In genomic region chr2:27954771-27955384, GRCh38 we compare ENCODE assay signal across 8 cellular contexts.
DNase-seq lines count a peak whose midpoint lies in the region; TF ChIP-seq lines count a peak whose summit lies in the region.

No MANE protein-coding gene starts in this region.

- peaks cover 35% of the 10 kb centered on the region for H3K36me3 Mint-ChIP-seq in activated CD4-positive, alpha-beta memory T cell treated with anti-CD3 and anti-CD28 coated beads, Interleukin-2, amount 10 ng/mL, durations not matched to agents 7 days and 5 days (ENCODE audit: low read depth)

- H3K9me3 ChIP-seq in parathyroid adenoma (ENCODE audit: control insufficient read depth, low read length) = no peaks in the 10 kb centered on the region

- DNase-seq in NCI-H1417 (lab: John Stamatoyannopoulos, UW) (peak in 2 of 3 experiments; percentile 16 to 40), NCI-H1417 treated with DMSO at 0.1 percent for 48 hours (lab: John Stamatoyannopoulos, UW) (no peak), NCI-H1694 treated with DMSO at 0.1 percent for 48 hours (lab: John Stamatoyannopoulos, UW) (peak; percentile 50), fibroblast of peridontal ligament (ENCODE audit: extremely low read depth) (peak; percentile 99), NCI-H1048 (lab: John Stamatoyannopoulos, UW) (no peak), GM19238 (ENCODE audit: insufficient read length, low spot score) (no peak)
- peak; percentile 62 for DNase-seq in activated CD4-positive, alpha-beta memory T cell treated with anti-CD3 and anti-CD28 coated beads, Interleukin-2, amount 10 ng/mL, durations not matched to agents 7 days and 5 days

- H2AFZ ChIP-seq in parathyroid adenoma = peak overlapping the region; percentile 20

- CTCF ChIA-PET in activated CD4-positive, alpha-beta memory T cell treated with anti-CD3 and anti-CD28 coated beads, Interleukin-2, amount 10 ng/mL, durations not matched to agents 7 days and 5 days (lab: Charles Lee) = interaction anchor here (1.4 kb wide), 1 partner anchor 11 kb away, joined by 3 read pairs; no protein-coding TSS in a partner anchor

- no peaks in the 10 kb centered on the region for H3K36me3 ChIP-seq in parathyroid adenoma (ENCODE audit: control insufficient read depth, insufficient read depth, low read length)

- peaks cover 20% of the 10 kb centered on the region for H3K4me1 ChIP-seq in parathyroid adenoma

- H3K27ac Mint-ChIP-seq in activated CD4-positive, alpha-beta memory T cell treated with anti-CD3 and anti-CD28 coated beads, Interleukin-2, amount 10 ng/mL, durations not matched to agents 7 days and 5 days = peak overlapping the region; percentile 84

- POLR2A ChIA-PET in activated CD4-positive, alpha-beta memory T cell treated with anti-CD3 and anti-CD28 coated beads, Interleukin-2, amount 10 ng/mL, durations not matched to agents 7 days and 5 days (lab: Charles Lee) = interaction anchor here (0.7 to 1.3 kb wide), 5 partner anchors 9 to 456 kb away, joined by 3 to 5 read pairs (median 3); partner anchors contain the start of genes BABAM2 and RBKS

- H3K4me2 ChIP-seq in parathyroid adenoma (ENCODE audit: low read length) = peak overlapping the region; percentile 12

- no peak overlapping the region for H3K4me3 ChIP-seq in parathyroid adenoma (ENCODE audit: low read depth, low read length)

- H3K27ac ChIP-seq in parathyroid adenoma = peak overlapping the region; percentile 30

- H3K27me3 ChIP-seq in parathyroid adenoma (ENCODE audit: control insufficient read depth, insufficient read depth, low read length) = no peaks in the 10 kb centered on the region

- H3K4me1 Mint-ChIP-seq in activated CD4-positive, alpha-beta memory T cell treated with anti-CD3 and anti-CD28 coated beads, Interleukin-2, amount 10 ng/mL, durations not matched to agents 7 days and 5 days = peaks cover 85% of the 10 kb centered on the region

- no peak overlapping the region for H3K9ac ChIP-seq in parathyroid adenoma

- TF ChIP-seq CTCF in parathyroid adenoma (IDR thresholded peaks at IDR 0.05) = peak; percentile 23

- H3K27me3 Mint-ChIP-seq in activated CD4-positive, alpha-beta memory T cell treated with anti-CD3 and anti-CD28 coated beads, Interleukin-2, amount 10 ng/mL, durations not matched to agents 7 days and 5 days = no peaks in the 10 kb centered on the region

- H3K4me3 Mint-ChIP-seq in activated CD4-positive, alpha-beta memory T cell treated with anti-CD3 and anti-CD28 coated beads, Interleukin-2, amount 10 ng/mL, durations not matched to agents 7 days and 5 days = peak overlapping the region; percentile 53

- no peaks in the 10 kb centered on the region for H3K79me2 ChIP-seq in parathyroid adenoma

- peaks cover 9% of the 10 kb centered on the region for H3K9me3 Mint-ChIP-seq in activated CD4-positive, alpha-beta memory T cell treated with anti-CD3 and anti-CD28 coated beads, Interleukin-2, amount 10 ng/mL, durations not matched to agents 7 days and 5 days

Comparison
In these comparisons a context has a peak if more than half of its experiments do, and no peak if none do; other contexts are left out.
1. DNase-seq: peak in NCI-H1417 (2 of 3), NCI-H1694 treated with DMSO at 0.1 percent for 48 hours (single experiment), activated CD4-positive, alpha-beta memory T cell treated with anti-CD3 and anti-CD28 coated beads, Interleukin-2, amount 10 ng/mL, durations not matched to agents 7 days and 5 days (single experiment) and fibroblast of peridontal ligament (single experiment); none in NCI-H1417 treated with DMSO at 0.1 percent for 48 hours (single experiment), NCI-H1048 (single experiment) and GM19238 (single experiment).